9 cellular contexts compared by ENCODE assay signal in the genomic region with DNA sequence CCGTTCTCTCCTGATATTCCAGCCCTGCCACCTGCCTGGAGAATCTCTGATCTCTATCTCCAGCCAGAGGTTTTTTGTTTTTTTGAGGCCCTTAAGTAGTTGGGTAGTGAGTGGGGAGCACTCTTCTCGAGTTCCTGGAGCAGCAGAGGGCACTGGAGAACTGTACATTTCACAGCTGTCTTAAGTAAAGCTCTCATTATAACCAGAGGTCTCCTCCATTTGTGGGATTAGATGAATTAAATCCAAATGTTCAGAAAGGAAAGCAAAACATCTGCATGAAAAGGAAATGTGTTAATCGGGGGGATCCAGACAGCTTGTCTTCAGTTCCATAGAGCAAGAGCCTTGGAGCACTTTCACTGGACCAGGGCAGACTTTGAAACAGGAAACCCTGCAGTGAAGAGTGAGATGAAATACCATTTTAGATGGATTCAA. TPM values are rescaled to one million over a fixed set of nuclear protein-coding genes. Genes with fewer than 3 reads are reported as not detected.
DNase-seq lines count a peak whose midpoint lies in the region; ATAC-seq and TF ChIP-seq lines count a peak whose summit lies in the region.
"Had no signal": no experiment of that assay in that cellular context is flagged by ENCODE, and none has a peak within 500 bp of the region (broad histone marks: within the 10 kb centered on the region; RNA-seq: fewer than 3 reads in every experiment).

No MANE protein-coding gene starts in this region.

- peaks cover 0 to 9% of the 10 kb centered on the region in 2 donors for H3K36me3 ChIP-seq in body of pancreas (replicated peaks in 1 of 2; ENCODE audit: insufficient read depth in 1 of 2, low read depth in 2 of 2)
- peaks cover 8% of the 10 kb centered on the region for H3K36me3 ChIP-seq in suprapubic skin

- WGBS in body of pancreas, 2 donors: 22 to 29% methylated on average over 3 of the region's 3 CpGs
- WGBS in suprapubic skin: 33% methylated on average over 3 of the region's 3 CpGs

- H3K9me3 Mint-ChIP-seq in dendritic cell treated with granulocyte-macrophage colony-stimulating factor and Interleukin-4, amounts not matched to agents 40 ng/mL and 50 ng/mL, for 4 days: no peaks in the 10 kb centered on the region
- H3K9me3 Mint-ChIP-seq: CD4-positive, alpha-beta memory T cell had no signal

- H3K4me3 Mint-ChIP-seq in dendritic cell treated with granulocyte-macrophage colony-stimulating factor and Interleukin-4, amounts not matched to agents 40 ng/mL and 50 ng/mL, for 4 days: no peak overlapping the region
- H3K4me3 Mint-ChIP-seq: CD4-positive, alpha-beta memory T cell had no signal

- no peaks in the 10 kb centered on the region for H3K36me3 Mint-ChIP-seq in dendritic cell treated with granulocyte-macrophage colony-stimulating factor and Interleukin-4, amounts not matched to agents 40 ng/mL and 50 ng/mL, for 4 days (ENCODE audit: low read depth)
- H3K36me3 Mint-ChIP-seq: CD4-positive, alpha-beta memory T cell had no signal

- H3K4me3 ChIP-seq in body of pancreas: no peak overlapping the region
- no peak overlapping the region for H3K4me3 ChIP-seq in suprapubic skin

- peak in 1 of 7 experiments; percentile 25 for TF ChIP-seq CTCF in body of pancreas (IDR thresholded peaks at IDR 0.05)
- no peak for TF ChIP-seq CTCF in suprapubic skin (IDR thresholded peaks at IDR 0.05)

- H3K27ac Mint-ChIP-seq in dendritic cell treated with granulocyte-macrophage colony-stimulating factor and Interleukin-4, amounts not matched to agents 40 ng/mL and 50 ng/mL, for 4 days: peak overlapping the region; percentile 31
- H3K27ac Mint-ChIP-seq: CD4-positive, alpha-beta memory T cell had no signal

- intact Hi-C loops in dendritic cell treated with granulocyte-macrophage colony-stimulating factor and Interleukin-4, amounts not matched to agents 40 ng/mL and 50 ng/mL, for 4 days (cut with micrococcal nuclease): no loop called here
- intact Hi-C loops in body of pancreas (cut with DNase I): no loop called here

- peak; percentile 2 for DNase-seq in NCI-H1092 treated with DMSO at 0.1 percent for 48 hours (lab: John Stamatoyannopoulos, UW)
- DNase-seq in NCI-H1092 (lab: John Stamatoyannopoulos, UW): no peak
- DNase-seq in NCI-H2171 (lab: John Stamatoyannopoulos, UW): peak; percentile 10
- peak; percentile 65 for DNase-seq in pons (ENCODE audit: low spot score)
- no peak for DNase-seq in body of pancreas
- no peak for DNase-seq in suprapubic skin (ENCODE audit: low spot score in 2 of 2)
- no peak for DNase-seq in hepatic stellate cell (ENCODE audit: low spot score)
- DNase-seq: CD4-positive, alpha-beta memory T cell had no signal

- no peak for ATAC-seq in body of pancreas

- H3K27ac ChIP-seq in body of pancreas (peak overlapping the region in 2 of 4 donors; percentile 26 to 29), suprapubic skin (no peak overlapping the region)

- no peaks in the 10 kb centered on the region for H3K27me3 Mint-ChIP-seq in dendritic cell treated with granulocyte-macrophage colony-stimulating factor and Interleukin-4, amounts not matched to agents 40 ng/mL and 50 ng/mL, for 4 days

- no peak for TF ChIP-seq POLR2A in body of pancreas (IDR thresholded peaks at IDR 0.05)
- no peak for TF ChIP-seq POLR2A in suprapubic skin (IDR thresholded peaks at IDR 0.05)

- no peak for TF ChIP-seq EP300 in suprapubic skin (IDR thresholded peaks at IDR 0.05)

- H3K4me1 ChIP-seq in body of pancreas: peaks cover 40% of the 10 kb centered on the region
- no peaks in the 10 kb centered on the region for H3K4me1 ChIP-seq in suprapubic skin

- peaks cover 35% of the 10 kb centered on the region for H3K4me1 Mint-ChIP-seq in dendritic cell treated with granulocyte-macrophage colony-stimulating factor and Interleukin-4, amounts not matched to agents 40 ng/mL and 50 ng/mL, for 4 days (ENCODE audit: low read depth)

- H3K27me3 ChIP-seq in body of pancreas: no peaks in the 10 kb centered on the region
- H3K27me3 ChIP-seq in suprapubic skin: no peaks in the 10 kb centered on the region

- no peaks in the 10 kb centered on the region for H3K9me3 ChIP-seq in body of pancreas
- H3K9me3 ChIP-seq in suprapubic skin: no peaks in the 10 kb centered on the region

RNA-seq across cellular contexts. Expression of a gene that starts 32.8 kb away (rescaled TPM):
- total RNA-seq in body of pancreas: 10 to 100 TPM; 60.0 to 75.0 TPM
- total RNA-seq in suprapubic skin: 10 to 100 TPM; 20.1 to 46.9 (median 30.4) TPM
- total RNA-seq: CD4-positive, alpha-beta memory T cell had no signal

Comparison
In these comparisons a context has a peak if more than half of its experiments do, and no peak if none do; other contexts are left out.
1. DNase-seq: peak in NCI-H1092 treated with DMSO at 0.1 percent for 48 hours (single experiment), NCI-H2171 (single experiment) and pons (single experiment); none in NCI-H1092 (single experiment), body of pancreas (0 of 4), suprapubic skin (0 of 2) and hepatic stellate cell (single experiment).